1 cellular context compared by ENCODE assay signal in genomic region chrX:16633754-16634153, GRCh38.
TF ChIP-seq lines count a peak whose summit lies in the region.

No MANE protein-coding gene starts in this region.

TF ChIP-seq in WTC11, 78 proteins besides CTCF, POLR2A, EP300 and RAD21 (continued from another document):
- no peak for TF ChIP-seq ZNF532 (CRISPR knock-in tag; IDR thresholded peaks at IDR 0.05; ENCODE audit: borderline replicate concordance)
- TF ChIP-seq FOXK1 (CRISPR knock-in tag; IDR thresholded peaks at IDR 0.05), result no peak
- TF ChIP-seq TEAD1 (CRISPR knock-in tag; IDR thresholded peaks at IDR 0.05), result no peak
- TF ChIP-seq JAZF1 (CRISPR knock-in tag; IDR thresholded peaks at IDR 0.05), result no peak
- no peak for TF ChIP-seq NR3C1 (CRISPR knock-in tag; conservative IDR thresholded peaks at IDR 0.05; ENCODE audit: low read depth)
- TF ChIP-seq GTF2I (CRISPR knock-in tag; conservative IDR thresholded peaks at IDR 0.05), result no peak
- no peak for TF ChIP-seq ERG (CRISPR knock-in tag; IDR thresholded peaks at IDR 0.05)
